In the genomic region with DNA sequence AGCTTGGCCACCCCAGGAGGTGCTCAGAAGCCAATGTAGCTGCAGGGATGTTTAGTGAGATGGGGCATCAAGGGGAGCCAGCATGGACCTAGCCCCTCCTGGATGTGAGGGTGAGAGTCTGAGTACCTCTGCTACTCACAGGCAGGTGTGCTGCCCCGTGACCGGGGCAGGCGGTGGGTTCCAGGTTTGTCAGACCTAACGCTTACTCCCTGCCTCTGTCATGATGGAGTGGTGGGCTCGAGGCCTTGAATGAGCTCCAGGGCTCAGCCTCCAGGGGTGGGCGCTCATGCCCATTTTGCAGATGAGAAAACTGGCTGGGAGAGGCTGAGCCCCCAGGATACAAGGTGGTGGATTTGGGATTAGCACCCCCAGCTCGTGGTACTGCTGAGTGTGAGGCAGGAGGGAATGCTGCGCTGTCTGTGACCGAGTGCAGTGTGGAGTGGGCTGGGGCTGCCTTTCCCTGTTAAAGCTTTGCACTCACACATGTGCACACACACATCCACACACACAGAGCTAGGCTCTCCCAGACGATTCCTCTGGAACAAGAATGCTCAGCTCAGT, we compare ENCODE assay signal across 9 cellular contexts. TPM values are rescaled to one million over a fixed set of nuclear protein-coding genes. Genes with fewer than 3 reads are reported as not detected.
A peak's percentile ranks its signal among the peaks of the same experiment; 100 is the strongest.
DNase-seq lines count a peak whose midpoint lies in the region; ATAC-seq and TF ChIP-seq lines count a peak whose summit lies in the region.
"Had no signal": no experiment of that assay in that cellular context is flagged by ENCODE, and none has a peak within 500 bp of the region (broad histone marks: within the 10 kb centered on the region; RNA-seq: fewer than 3 reads in every experiment).

No MANE protein-coding gene starts in this region.

- H3K9me3 ChIP-seq in ectodermal cell (ENCODE audit: control insufficient read depth, low read length) (no peaks in the 10 kb centered on the region), upper lobe of right lung (no peaks in the 10 kb centered on the region)

- peaks cover 21% of the 10 kb centered on the region for H3K27me3 Mint-ChIP-seq in activated T-cell treated with anti-CD3 and anti-CD28 coated beads, Interleukin-2, amount 50 U/mL, for 24 hours
- H3K27me3 Mint-ChIP-seq in activated T-cell treated with anti-CD3 and anti-CD28 coated beads, Interleukin-2, amount 50 U/mL, for 72 hours (ENCODE audit: low read depth) = peaks cover 18% of the 10 kb centered on the region
- H3K27me3 Mint-ChIP-seq in mesothelial cell of epicardium (ENCODE audit: low read depth) = peaks cover 2% of the 10 kb centered on the region

- H3K4me3 Mint-ChIP-seq in activated T-cell treated with anti-CD3 and anti-CD28 coated beads, Interleukin-2, amount 50 U/mL, for 24 hours = peak overlapping the region; percentile 15
- peak overlapping the region in 1 of 2 donors; percentile 42 for H3K4me3 Mint-ChIP-seq in activated T-cell treated with anti-CD3 and anti-CD28 coated beads, Interleukin-2, amount 50 U/mL, for 72 hours
- peak overlapping the region; percentile 74 for H3K4me3 Mint-ChIP-seq in mesothelial cell of epicardium

- peaks cover 10% of the 10 kb centered on the region for H3K4me1 Mint-ChIP-seq in activated T-cell treated with anti-CD3 and anti-CD28 coated beads, Interleukin-2, amount 50 U/mL, for 24 hours (ENCODE audit: low read depth)
- peaks cover 5% of the 10 kb centered on the region for H3K4me1 Mint-ChIP-seq in activated T-cell treated with anti-CD3 and anti-CD28 coated beads, Interleukin-2, amount 50 U/mL, for 72 hours (ENCODE audit: low read depth)
- peaks cover 32% of the 10 kb centered on the region for H3K4me1 Mint-ChIP-seq in mesothelial cell of epicardium

- H3K36me3 ChIP-seq in ectodermal cell (ENCODE audit: control insufficient read depth, insufficient read depth, low read length) (no peaks in the 10 kb centered on the region), upper lobe of right lung (no peaks in the 10 kb centered on the region)

- H3K4me3 ChIP-seq in ectodermal cell (ENCODE audit: insufficient read depth, low read depth, low read length) (peak overlapping the region; percentile 73), upper lobe of right lung (peak overlapping the region; percentile 85)

- no peak for ATAC-seq in activated T-cell treated with anti-CD3 and anti-CD28 coated beads, Interleukin-2, amount 50 U/mL, for 72 hours (replicated peaks in 1 of 2)
- ATAC-seq in upper lobe of right lung = no peak
- no peak for ATAC-seq in HG02981 (IDR thresholded peaks at IDR 0.05; ENCODE audit: unreplicated experiment)
- ATAC-seq in HG02885 (IDR thresholded peaks at IDR 0.05; ENCODE audit: poor library complexity, unreplicated experiment) = no peak

- WGBS in ectodermal cell, 2 experiments = 78 to 81% methylated on average over 10 of the region's 10 CpGs

- no peak for DNase-seq in activated T-cell treated with anti-CD3 and anti-CD28 coated beads, Interleukin-2, amount 50 U/mL, for 24 hours
- DNase-seq in activated T-cell treated with anti-CD3 and anti-CD28 coated beads, Interleukin-2, amount 50 U/mL, for 72 hours = no peak
- DNase-seq in mesothelial cell of epicardium (ENCODE audit: low spot score in 2 of 2, unreplicated experiment in 2 of 2) (no peak), upper lobe of right lung (no peak)
- DNase-seq in activated CD8-positive, alpha-beta memory T cell treated with anti-CD3 and anti-CD28 coated beads, Interleukin-2, amount 50 U/mL, for 48 hours = no peak

- H3K4me1 ChIP-seq in ectodermal cell (ENCODE audit: control insufficient read depth, insufficient read depth, low read length) = peaks cover 57% of the 10 kb centered on the region
- peaks cover 53% of the 10 kb centered on the region for H3K4me1 ChIP-seq in upper lobe of right lung

- peaks cover 8% of the 10 kb centered on the region for H3K27me3 ChIP-seq in ectodermal cell (ENCODE audit: control insufficient read depth, insufficient read depth, low read length, poor library complexity, severe bottlenecking)
- no peaks in the 10 kb centered on the region for H3K27me3 ChIP-seq in upper lobe of right lung

- H3K27ac ChIP-seq in ectodermal cell (ENCODE audit: insufficient read depth, low read depth, low read length, poor library complexity, severe bottlenecking) (peak overlapping the region; percentile 77), upper lobe of right lung (peak overlapping the region; percentile 72)

- intact Hi-C loops in upper lobe of right lung (cut with DNase I) = no loop called here

- no peak overlapping the region for H3K27ac Mint-ChIP-seq in activated T-cell treated with anti-CD3 and anti-CD28 coated beads, Interleukin-2, amount 50 U/mL, for 24 hours
- H3K27ac Mint-ChIP-seq in activated T-cell treated with anti-CD3 and anti-CD28 coated beads, Interleukin-2, amount 50 U/mL, for 72 hours = no peak overlapping the region
- H3K27ac Mint-ChIP-seq in mesothelial cell of epicardium = peak overlapping the region; percentile 16
- H3K27ac Mint-ChIP-seq: stimulated activated naive CD8-positive, alpha-beta T cell treated with anti-CD3 and anti-CD28 coated beads, Interleukin-15, Interleukin-2, amounts not matched to agents 100 ng/mL and 50 ng/mL, for 24 hours had no signal

- H3K9me3 Mint-ChIP-seq in activated T-cell treated with anti-CD3 and anti-CD28 coated beads, Interleukin-2, amount 50 U/mL, for 24 hours = no peaks in the 10 kb centered on the region
- H3K9me3 Mint-ChIP-seq in activated T-cell treated with anti-CD3 and anti-CD28 coated beads, Interleukin-2, amount 50 U/mL, for 72 hours = no peaks in the 10 kb centered on the region
- no peaks in the 10 kb centered on the region for H3K9me3 Mint-ChIP-seq in mesothelial cell of epicardium
- H3K9me3 Mint-ChIP-seq: stimulated activated naive CD8-positive, alpha-beta T cell treated with anti-CD3 and anti-CD28 coated beads, Interleukin-15, Interleukin-2, amounts not matched to agents 100 ng/mL and 50 ng/mL, for 24 hours had no signal

- TF ChIP-seq CTCF in mesothelial cell of epicardium (IDR thresholded peaks at IDR 0.05; ENCODE audit: unreplicated experiment) (no peak), upper lobe of right lung (IDR thresholded peaks at IDR 0.05) (no peak)

- no peaks in the 10 kb centered on the region for H3K36me3 Mint-ChIP-seq in activated T-cell treated with anti-CD3 and anti-CD28 coated beads, Interleukin-2, amount 50 U/mL, for 24 hours (ENCODE audit: low read depth)
- no peaks in the 10 kb centered on the region for H3K36me3 Mint-ChIP-seq in activated T-cell treated with anti-CD3 and anti-CD28 coated beads, Interleukin-2, amount 50 U/mL, for 72 hours (ENCODE audit: insufficient read depth in 2 of 2)
- H3K36me3 Mint-ChIP-seq in mesothelial cell of epicardium = no peaks in the 10 kb centered on the region

RNA-seq across cellular contexts. Expression of gene RXRA, which starts 1.5 kb away (rescaled TPM):
- total RNA-seq in activated T-cell treated with anti-CD3 and anti-CD28 coated beads, Interleukin-2, amount 50 U/mL, for 72 hours = 10 to 100 TPM in 1 of 2 donors, 1 to 10 TPM in 1; 4.9 to 12.4 TPM
- 36.1 TPM for polyA plus RNA-seq in ectodermal cell (2013, experiment 1 of 4)
- polyA plus RNA-seq in ectodermal cell (2013, experiment 2 of 4) = 39.2 TPM
- polyA plus RNA-seq in ectodermal cell (2013, experiment 3 of 4) = 34.4 TPM
- polyA plus RNA-seq in ectodermal cell (2013, experiment 4 of 4) = 36.5 TPM
- total RNA-seq in mesothelial cell of epicardium (43.7 to 46.0 TPM (median 45.0 TPM) in 3 replicates), upper lobe of right lung (80.6 TPM)
